ENCODE assay signal across 8 cellular contexts in the genomic region with DNA sequence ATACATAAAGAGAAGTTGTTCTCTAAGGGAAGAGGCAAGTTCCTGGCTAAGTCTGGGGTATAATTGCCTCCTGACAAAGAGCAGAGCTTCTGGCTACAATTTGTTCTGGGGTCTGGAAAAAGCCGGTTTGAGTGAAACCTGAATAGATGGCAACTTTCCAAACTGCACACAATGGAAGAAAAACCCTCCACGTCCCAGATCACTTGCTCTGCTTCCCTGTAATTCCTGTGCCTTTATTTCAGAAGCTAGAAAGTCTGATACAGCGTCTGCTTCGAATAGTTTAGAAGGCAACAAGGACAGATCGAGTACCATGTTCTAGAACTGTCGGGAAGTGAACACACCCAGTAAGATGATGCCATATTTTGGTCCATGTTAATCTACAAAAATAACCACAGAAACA. TPM values are rescaled to one million over a fixed set of nuclear protein-coding genes. Genes with fewer than 3 reads are reported as not detected.
DNase-seq lines count a peak whose midpoint lies in the region; ATAC-seq and TF ChIP-seq lines count a peak whose summit lies in the region.

No MANE protein-coding gene starts in this region.

- H3K27ac ChIP-seq in adrenal gland: peak overlapping the region in 4 of 5 donors; percentile 29 to 100 (median 94)
- H3K27ac ChIP-seq in right lobe of liver: peak overlapping the region; percentile 97
- H3K27ac ChIP-seq in upper lobe of left lung: peak overlapping the region; percentile 94 to 99 (median 98)

- intact Hi-C loops in adrenal gland (cut with DNase I) (no loop called here), right lobe of liver (cut with DNase I) (no loop called here)

- H3K9me3 Mint-ChIP-seq in activated naive CD4-positive, alpha-beta T cell treated with anti-CD3 and anti-CD28 coated beads, Interleukin-2, amount 50 U/mL, for 24 hours: no peaks in the 10 kb centered on the region

- TF ChIP-seq EP300 in upper lobe of left lung (IDR thresholded peaks at IDR 0.05): no peak

- WGBS in adrenal gland, 4 donors: 28 to 47% (median 42%) methylated on average over 6 of the region's 6 CpGs
- whole genome bisulfite sequencing in right lobe of liver (ENCODE audit: insufficient coverage, low coverage, low lambda C conversion rate, missing lambda C conversion rate): 57% methylated on average over 6 of the region's 6 CpGs
- 40 to 42% methylated on average over 6 of the region's 6 CpGs for WGBS in upper lobe of left lung, 2 donors

- H3K27me3 ChIP-seq in adrenal gland (no peaks in the 10 kb centered on the region), right lobe of liver (no peaks in the 10 kb centered on the region), upper lobe of left lung (no peaks in the 10 kb centered on the region)

- H3K36me3 Mint-ChIP-seq in activated naive CD4-positive, alpha-beta T cell treated with anti-CD3 and anti-CD28 coated beads, Interleukin-2, amount 50 U/mL, for 24 hours: peaks cover 13% of the 10 kb centered on the region

- TF ChIP-seq CTCF in adrenal gland (IDR thresholded peaks at IDR 0.05) (no peak), right lobe of liver (IDR thresholded peaks at IDR 0.05) (no peak), upper lobe of left lung (IDR thresholded peaks at IDR 0.05) (no peak)

- DNase-seq in activated naive CD4-positive, alpha-beta T cell treated with anti-CD3 and anti-CD28 coated beads, Interleukin-2, amount 50 U/mL, for 16 hours: no peak
- peak in 2 of 7 donors; percentile 7 to 46 for DNase-seq in adrenal gland
- no peak for DNase-seq in right lobe of liver
- no peak for DNase-seq in upper lobe of left lung
- DNase-seq in NCI-H1436 treated with DMSO at 0.1 percent for 48 hours (lab: John Stamatoyannopoulos, UW): no peak
- DNase-seq in activated gamma-delta T cell (lab: John Stamatoyannopoulos, UW): no peak

- H3K27ac Mint-ChIP-seq in activated naive CD4-positive, alpha-beta T cell treated with anti-CD3 and anti-CD28 coated beads, Interleukin-2, amount 50 U/mL, for 24 hours: peak overlapping the region; percentile 98

- no peaks in the 10 kb centered on the region for H3K9me3 ChIP-seq in adrenal gland (replicated peaks in 1 of 3)
- no peaks in the 10 kb centered on the region for H3K9me3 ChIP-seq in right lobe of liver
- no peaks in the 10 kb centered on the region for H3K9me3 ChIP-seq in upper lobe of left lung

- H3K4me3 ChIP-seq in adrenal gland: no peak overlapping the region
- no peak overlapping the region for H3K4me3 ChIP-seq in right lobe of liver
- no peak overlapping the region for H3K4me3 ChIP-seq in upper lobe of left lung

- H3K4me1 Mint-ChIP-seq in activated naive CD4-positive, alpha-beta T cell treated with anti-CD3 and anti-CD28 coated beads, Interleukin-2, amount 50 U/mL, for 24 hours: peaks cover 63% of the 10 kb centered on the region

- peaks cover 25 to 51% of the 10 kb centered on the region in 2 donors for H3K4me1 ChIP-seq in adrenal gland (replicated peaks in 1 of 2)
- H3K4me1 ChIP-seq in right lobe of liver: peaks cover 0 to 56% (median 17%) of the 10 kb centered on the region in 4 donors
- peaks cover 26 to 45% (median 35%) of the 10 kb centered on the region in 4 donors for H3K4me1 ChIP-seq in upper lobe of left lung

- ATAC-seq in right lobe of liver: no peak
- no peak for ATAC-seq in upper lobe of left lung (ENCODE audit: low FRiP score in 2 of 2)
- no peak for ATAC-seq in GM21576 (IDR thresholded peaks at IDR 0.05; ENCODE audit: unreplicated experiment)

- H3K4me3 Mint-ChIP-seq in activated naive CD4-positive, alpha-beta T cell treated with anti-CD3 and anti-CD28 coated beads, Interleukin-2, amount 50 U/mL, for 24 hours: peak overlapping the region; percentile 99

- no peaks in the 10 kb centered on the region for H3K36me3 ChIP-seq in adrenal gland (replicated peaks in 1 of 2)
- H3K36me3 ChIP-seq in right lobe of liver: no peaks in the 10 kb centered on the region
- H3K36me3 ChIP-seq in upper lobe of left lung: peaks cover 0 to 7% (median 0%) of the 10 kb centered on the region in 4 donors

- TF ChIP-seq POLR2A in adrenal gland (IDR thresholded peaks at IDR 0.05): no peak
- no peak for TF ChIP-seq POLR2A in right lobe of liver (IDR thresholded peaks at IDR 0.05)
- no peak for TF ChIP-seq POLR2A in upper lobe of left lung (IDR thresholded peaks at IDR 0.05)

- no peaks in the 10 kb centered on the region for H3K27me3 Mint-ChIP-seq in activated naive CD4-positive, alpha-beta T cell treated with anti-CD3 and anti-CD28 coated beads, Interleukin-2, amount 50 U/mL, for 24 hours

RNA-seq across cellular contexts. Expression of gene WDR82, which starts 1.6 kb away (rescaled TPM):
- 10 to 100 TPM; 44.6 to 84.0 (median 59.9) TPM for total RNA-seq in adrenal gland
- 10 to 100 TPM; 23.8 to 74.2 (median 24.6) TPM for polyA plus RNA-seq in adrenal gland
- 10 to 100 TPM; 14.1 to 25.2 (median 20.7) TPM for total RNA-seq in right lobe of liver
- total RNA-seq in upper lobe of left lung: 10 to 100 TPM; 23.0 to 63.6 (median 46.8) TPM

RNA-seq across cellular contexts. Expression of gene GLYCTK, which starts 7.6 kb away (rescaled TPM):
- total RNA-seq in adrenal gland: 10 to 100 TPM in 6 of 8 donors, 1 to 10 TPM in 2; 8.2 to 17.9 (median 13.7) TPM
- polyA plus RNA-seq in adrenal gland: 10 to 100 TPM in 2 of 3 donors, 1 to 10 TPM in 1; 4.9 to 31.7 (median 18.0) TPM
- total RNA-seq in right lobe of liver: 100 to 1,000 TPM in 4 of 6 experiments, 10 to 100 TPM in 2; 75.1 to 320 (median 178) TPM
- total RNA-seq in upper lobe of left lung: 10 to 100 TPM in 5 of 6 donors, 1 to 10 TPM in 1; 5.5 to 21.0 (median 15.8) TPM

RNA-seq across cellular contexts. Expression of gene PPM1M, which starts 34.5 kb away (rescaled TPM):
- total RNA-seq in adrenal gland (10 to 100 TPM; 10.5 to 28.0 (median 22.1) TPM), right lobe of liver (1 to 10 TPM; 2.8 to 7.1 (median 4.5) TPM), upper lobe of left lung (10 to 100 TPM; 18.7 to 68.1 (median 47.8) TPM)
- polyA plus RNA-seq in adrenal gland: 10 to 100 TPM in 2 of 3 donors, 1 to 10 TPM in 1; 9.1 to 29.8 (median 23.1) TPM

RNA-seq across cellular contexts. Expression of gene DNAH1, which starts 36.1 kb away (rescaled TPM):
- total RNA-seq in adrenal gland: 10 to 100 TPM in 4 of 8 donors, 1 to 10 TPM in 4; 4.3 to 14.0 (median 9.0) TPM
- 10 to 100 TPM in 2 of 3 donors, 1 to 10 TPM in 1; 2.1 to 24.4 (median 16.6) TPM for polyA plus RNA-seq in adrenal gland
- 10 to 100 TPM in 2 of 6 experiments, 1 to 10 TPM in 4; 1.6 to 11.2 (median 8.1) TPM for total RNA-seq in right lobe of liver
- total RNA-seq in upper lobe of left lung: 10 to 100 TPM; 10.8 to 67.1 (median 22.4) TPM

RNA-seq across cellular contexts. Expression of gene TWF2, which starts 41.1 kb away (rescaled TPM):
- total RNA-seq in adrenal gland: 10 to 100 TPM; 31.7 to 95.6 (median 59.4) TPM
- polyA plus RNA-seq in adrenal gland: 10 to 100 TPM; 13.6 to 28.2 (median 26.1) TPM
- 10 to 100 TPM; 12.9 to 34.4 (median 23.7) TPM for total RNA-seq in right lobe of liver
- total RNA-seq in upper lobe of left lung: 10 to 100 TPM; 31.9 to 83.5 (median 66.6) TPM
